ENCODE assay signal across 2 cellular contexts in the genomic region with DNA sequence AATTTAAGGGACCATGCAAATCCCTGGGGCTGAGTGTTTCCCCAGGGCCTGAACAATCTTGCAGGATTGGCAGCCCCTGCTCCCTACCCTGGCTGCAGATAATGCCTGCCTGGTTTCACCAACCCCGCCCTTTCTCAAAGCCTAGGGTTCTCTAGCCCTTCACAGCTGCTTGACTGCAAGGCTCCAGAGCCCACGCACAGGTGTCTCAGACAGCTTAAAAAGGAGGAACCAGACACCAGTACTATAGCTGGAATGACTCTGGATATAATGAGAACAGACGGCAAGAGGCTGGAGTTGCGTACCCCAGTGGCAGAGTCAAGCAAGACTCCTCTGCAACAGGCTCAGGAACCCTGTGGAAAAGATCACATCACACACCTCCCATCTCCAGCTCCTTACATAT.
TF ChIP-seq lines count a peak whose summit lies in the region.

No MANE protein-coding gene starts in this region.

TF ChIP-seq in SK-N-SH, 30 proteins besides CTCF, POLR2A, EP300 and RAD21 (continued from another document):
- TF ChIP-seq USF2 (IDR thresholded peaks at IDR 0.05; ENCODE audit: borderline replicate concordance, low read depth, low read length) (no peak), GABPA (IDR thresholded peaks at IDR 0.05; ENCODE audit: low read depth) (no peak), RFX5 (IDR thresholded peaks at IDR 0.05; ENCODE audit: low read length) (no peak), YY1 (IDR thresholded peaks at IDR 0.05; ENCODE audit: low read depth) (no peak), REST (IDR thresholded peaks at IDR 0.05; ENCODE audit: low read depth, low read length) (no peak), FOSL2 (IDR thresholded peaks at IDR 0.05; ENCODE audit: borderline replicate concordance, low read depth) (no peak), NRF1 (IDR thresholded peaks at IDR 0.05; ENCODE audit: low read depth, low read length) (no peak), SIN3A (IDR thresholded peaks at IDR 0.05; ENCODE audit: borderline replicate concordance, low read depth, low read length) (no peak), POLR2AphosphoS5 (IDR thresholded peaks at IDR 0.05; ENCODE audit: low read depth, low read length) (no peak), TCF12 (IDR thresholded peaks at IDR 0.05) (no peak)
- TF ChIP-seq, protein P1, sequence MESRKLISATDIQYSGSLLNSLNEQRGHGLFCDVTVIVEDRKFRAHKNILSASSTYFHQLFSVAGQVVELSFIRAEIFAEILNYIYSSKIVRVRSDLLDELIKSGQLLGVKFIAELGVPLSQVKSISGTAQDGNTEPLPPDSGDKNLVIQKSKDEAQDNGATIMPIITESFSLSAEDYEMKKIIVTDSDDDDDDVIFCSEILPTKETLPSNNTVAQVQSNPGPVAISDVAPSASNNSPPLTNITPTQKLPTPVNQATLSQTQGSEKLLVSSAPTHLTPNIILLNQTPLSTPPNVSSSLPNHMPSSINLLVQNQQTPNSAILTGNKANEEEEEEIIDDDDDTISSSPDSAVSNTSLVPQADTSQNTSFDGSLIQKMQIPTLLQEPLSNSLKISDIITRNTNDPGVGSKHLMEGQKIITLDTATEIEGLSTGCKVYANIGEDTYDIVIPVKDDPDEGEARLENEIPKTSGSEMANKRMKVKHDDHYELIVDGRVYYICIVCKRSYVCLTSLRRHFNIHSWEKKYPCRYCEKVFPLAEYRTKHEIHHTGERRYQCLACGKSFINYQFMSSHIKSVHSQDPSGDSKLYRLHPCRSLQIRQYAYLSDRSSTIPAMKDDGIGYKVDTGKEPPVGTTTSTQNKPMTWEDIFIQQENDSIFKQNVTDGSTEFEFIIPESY (IDR thresholded peaks at IDR 0.05; ENCODE audit: borderline replicate concordance, low read depth): no peak
- TF ChIP-seq, protein P2, sequence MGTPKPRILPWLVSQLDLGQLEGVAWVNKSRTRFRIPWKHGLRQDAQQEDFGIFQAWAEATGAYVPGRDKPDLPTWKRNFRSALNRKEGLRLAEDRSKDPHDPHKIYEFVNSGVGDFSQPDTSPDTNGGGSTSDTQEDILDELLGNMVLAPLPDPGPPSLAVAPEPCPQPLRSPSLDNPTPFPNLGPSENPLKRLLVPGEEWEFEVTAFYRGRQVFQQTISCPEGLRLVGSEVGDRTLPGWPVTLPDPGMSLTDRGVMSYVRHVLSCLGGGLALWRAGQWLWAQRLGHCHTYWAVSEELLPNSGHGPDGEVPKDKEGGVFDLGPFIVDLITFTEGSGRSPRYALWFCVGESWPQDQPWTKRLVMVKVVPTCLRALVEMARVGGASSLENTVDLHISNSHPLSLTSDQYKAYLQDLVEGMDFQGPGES (IDR thresholded peaks at IDR 0.05; ENCODE audit: low read depth, low read length): no peak
- TF ChIP-seq, protein P3, sequence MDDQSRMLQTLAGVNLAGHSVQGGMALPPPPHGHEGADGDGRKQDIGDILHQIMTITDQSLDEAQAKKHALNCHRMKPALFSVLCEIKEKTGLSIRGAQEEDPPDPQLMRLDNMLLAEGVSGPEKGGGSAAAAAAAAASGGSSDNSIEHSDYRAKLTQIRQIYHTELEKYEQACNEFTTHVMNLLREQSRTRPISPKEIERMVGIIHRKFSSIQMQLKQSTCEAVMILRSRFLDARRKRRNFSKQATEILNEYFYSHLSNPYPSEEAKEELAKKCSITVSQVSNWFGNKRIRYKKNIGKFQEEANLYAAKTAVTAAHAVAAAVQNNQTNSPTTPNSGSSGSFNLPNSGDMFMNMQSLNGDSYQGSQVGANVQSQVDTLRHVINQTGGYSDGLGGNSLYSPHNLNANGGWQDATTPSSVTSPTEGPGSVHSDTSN (IDR thresholded peaks at IDR 0.05): no peak

TF ChIP-seq in HEK293T, 16 proteins besides CTCF, POLR2A, EP300 and RAD21 (continued from another document):
- TF ChIP-seq PKNOX1 (IDR thresholded peaks at IDR 0.05): no peak
- no peak for TF ChIP-seq FOXM1 (IDR thresholded peaks at IDR 0.05; ENCODE audit: borderline replicate concordance)
- TF ChIP-seq ZNF384 (IDR thresholded peaks at IDR 0.05): no peak
- TF ChIP-seq FOXA1 (IDR thresholded peaks at IDR 0.05): no peak
- no peak for TF ChIP-seq HDGF (IDR thresholded peaks at IDR 0.05; ENCODE audit: borderline replicate concordance)
- TF ChIP-seq L3MBTL2 (conservative IDR thresholded peaks at IDR 0.05): no peak
- TF ChIP-seq BHLHE40 (IDR thresholded peaks at IDR 0.05; ENCODE audit: borderline replicate concordance): no peak
- TF ChIP-seq ARNT (IDR thresholded peaks at IDR 0.05): no peak
- no peak for TF ChIP-seq LEF1 (IDR thresholded peaks at IDR 0.05; ENCODE audit: borderline replicate concordance)
